1 cellular context compared by ENCODE assay signal in the genomic region with DNA sequence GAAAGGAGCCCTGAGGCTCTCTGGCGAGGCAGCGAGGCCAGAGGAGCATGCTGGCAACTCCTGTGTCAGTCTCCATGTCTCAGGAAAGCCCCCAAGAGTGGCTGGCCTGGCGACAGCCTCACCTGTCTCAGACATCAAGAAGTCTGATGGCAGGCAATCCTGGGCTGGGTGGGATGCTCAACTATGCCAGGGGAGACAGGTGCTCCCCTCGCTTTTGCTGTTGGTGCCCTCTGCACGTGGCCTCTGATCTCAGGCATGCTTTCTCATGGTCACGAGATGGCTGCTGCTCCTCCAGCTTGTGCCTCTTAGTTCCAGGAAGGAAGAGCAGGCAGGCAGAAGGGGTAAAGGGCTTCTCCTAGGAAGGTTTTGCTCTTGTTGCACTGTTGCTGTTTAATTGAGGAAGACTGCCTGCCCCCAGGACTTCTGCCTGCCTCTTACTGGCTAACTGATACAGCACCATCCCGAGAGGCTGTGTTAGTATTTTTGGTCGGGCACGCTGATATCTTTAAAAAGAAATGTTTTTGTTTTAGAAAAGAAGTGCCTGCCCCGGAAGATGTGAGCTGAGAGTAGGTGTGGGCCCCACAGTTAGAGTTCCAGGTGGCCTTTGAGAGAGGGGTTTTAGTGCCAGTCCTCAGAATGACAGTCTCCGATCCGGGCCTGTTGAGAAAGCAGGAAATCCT.
TF ChIP-seq lines count a peak whose summit lies in the region.

No MANE protein-coding gene starts in this region.

TF ChIP-seq in HepG2, 621 proteins besides CTCF, POLR2A, EP300 and RAD21:
- TF ChIP-seq, protein P1, sequence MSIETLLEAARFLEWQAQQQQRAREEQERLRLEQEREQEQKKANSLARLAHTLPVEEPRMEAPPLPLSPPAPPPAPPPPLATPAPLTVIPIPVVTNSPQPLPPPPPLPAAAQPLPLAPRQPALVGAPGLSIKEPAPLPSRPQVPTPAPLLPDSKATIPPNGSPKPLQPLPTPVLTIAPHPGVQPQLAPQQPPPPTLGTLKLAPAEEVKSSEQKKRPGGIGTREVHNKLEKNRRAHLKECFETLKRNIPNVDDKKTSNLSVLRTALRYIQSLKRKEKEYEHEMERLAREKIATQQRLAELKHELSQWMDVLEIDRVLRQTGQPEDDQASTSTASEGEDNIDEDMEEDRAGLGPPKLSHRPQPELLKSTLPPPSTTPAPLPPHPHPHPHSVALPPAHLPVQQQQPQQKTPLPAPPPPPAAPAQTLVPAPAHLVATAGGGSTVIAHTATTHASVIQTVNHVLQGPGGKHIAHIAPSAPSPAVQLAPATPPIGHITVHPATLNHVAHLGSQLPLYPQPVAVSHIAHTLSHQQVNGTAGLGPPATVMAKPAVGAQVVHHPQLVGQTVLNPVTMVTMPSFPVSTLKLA (IDR thresholded peaks at IDR 0.05): peak; percentile 83
- TF ChIP-seq KDM1A (CRISPR knock-in tag; IDR thresholded peaks at IDR 0.05) (no peak), ARNT2 (CRISPR knock-in tag; IDR thresholded peaks at IDR 0.05; ENCODE audit: low read depth) (no peak)
